Comparison of ENCODE assay signal across 20 cellular contexts in genomic region chr14:103706551-103707328, GRCh38. TPM values are rescaled to one million over a fixed set of nuclear protein-coding genes. Genes with fewer than 3 reads are reported as not detected.
DNase-seq lines count a peak whose midpoint lies in the region; ATAC-seq and TF ChIP-seq lines count a peak whose summit lies in the region.
"Had no signal": no experiment of that assay in that cellular context is flagged by ENCODE, and none has a peak within 500 bp of the region (broad histone marks: within the 10 kb centered on the region; RNA-seq: fewer than 3 reads in every experiment).

No MANE protein-coding gene starts in this region.

- H4K91ac ChIP-seq in H9 (ENCODE audit: insufficient read length, low read depth, low read length) = no peak overlapping the region

- H4K20me1 ChIP-seq in H9 (ENCODE audit: control insufficient read depth, insufficient read depth, insufficient read length) = no peaks in the 10 kb centered on the region

- H2BK120ac ChIP-seq in H9 (ENCODE audit: low read depth, low read length, poor library complexity, severe bottlenecking) = no peak overlapping the region

- no peak overlapping the region for H2AK5ac ChIP-seq in H9 (ENCODE audit: insufficient read length, low read length)

- no peaks in the 10 kb centered on the region for H3K79me1 ChIP-seq in H9 (ENCODE audit: insufficient read depth, low read depth, low read length, poor library complexity, severe bottlenecking)

- no peak overlapping the region for H2BK5ac ChIP-seq in H9 (ENCODE audit: insufficient read length, low read length)

- no peak for TF ChIP-seq CTCF in H9 (conservative IDR thresholded peaks at IDR 0.05)
- TF ChIP-seq CTCF in WTC11 (IDR thresholded peaks at IDR 0.05) = no peak
- no peak for TF ChIP-seq CTCF in prostate gland (IDR thresholded peaks at IDR 0.05)
- no peak for TF ChIP-seq CTCF in CD8-positive, alpha-beta T cell (IDR thresholded peaks at IDR 0.05)
- no peak for TF ChIP-seq CTCF in coronary artery (IDR thresholded peaks at IDR 0.05)

- no peak overlapping the region for H2AFZ ChIP-seq in H9 (ENCODE audit: low read length)

- no peak overlapping the region for H2BK12ac ChIP-seq in H9 (ENCODE audit: insufficient read length, low read depth, low read length)

- H3K56ac ChIP-seq in H9 (ENCODE audit: insufficient read length, low read depth, low read length) = no peak overlapping the region

- DNase-seq in H9 = peak; percentile 30
- DNase-seq in WTC11 (ENCODE audit: low spot score) = no peak
- DNase-seq in prostate gland (ENCODE audit: low spot score) = no peak
- no peak for DNase-seq in CD8-positive, alpha-beta T cell
- DNase-seq in coronary artery (ENCODE audit: low spot score) = no peak
- DNase-seq: Calu3; CD4-positive, alpha-beta T cell; GOT3; HFFc6; NCI-H1105; NCI-H1694; NCI-H510A treated with DMSO at 0.1 percent for 48 hours; NCI-H82; Right ventricle myocardium superior; SK-N-SH had no signal

- no peak overlapping the region for H3K14ac ChIP-seq in H9 (ENCODE audit: insufficient read depth, low read length)

- no peaks in the 10 kb centered on the region for H3K27me3 ChIP-seq in H9 (ENCODE audit: insufficient read depth, low read length)
- no peaks in the 10 kb centered on the region for H3K27me3 ChIP-seq in layer of hippocampus (ENCODE audit: control insufficient read depth, insufficient read depth, low read length)
- no peaks in the 10 kb centered on the region for H3K27me3 ChIP-seq in prostate gland (replicated peaks; ENCODE audit: insufficient read depth)
- H3K27me3 ChIP-seq in CD8-positive, alpha-beta T cell (ENCODE audit: insufficient read depth, low read length) = no peaks in the 10 kb centered on the region

- H3K23ac ChIP-seq in H9 (ENCODE audit: insufficient read length, low read depth, low read length) = no peak overlapping the region

- H3K4me1 Mint-ChIP-seq in H9 = peaks cover 9 to 14% of the 10 kb centered on the region in 2 experiments
- peaks cover 12% of the 10 kb centered on the region for H3K4me1 Mint-ChIP-seq in WTC11
- no peaks in the 10 kb centered on the region for H3K4me1 Mint-ChIP-seq in CD8-positive, alpha-beta T cell (ENCODE audit: low read depth)

- H3K27me3 Mint-ChIP-seq in H9 (ENCODE audit: low read depth) (no peaks in the 10 kb centered on the region; the same call in 1 of the 2 replicates), WTC11 (ENCODE audit: low read depth) (no peaks in the 10 kb centered on the region; the same call in 1 of the 2 replicates)
- H3K27me3 Mint-ChIP-seq in CD8-positive, alpha-beta T cell (ENCODE audit: low read depth) = no peaks in the 10 kb centered on the region
- H3K27me3 Mint-ChIP-seq: B cell; CD4-positive, alpha-beta T cell; IgD-negative memory B cell had no signal

- CTCF ChIA-PET in WTC11 (lab: Charles Lee) = interaction anchor here (0.9 to 1.0 kb wide), 2 partner anchors 12 to 64 kb away, joined by 3 read pairs; no protein-coding TSS in a partner anchor
- CTCF ChIA-PET in CD8-positive, alpha-beta T cell (lab: Charles Lee) = no interaction called here

- H4K8ac ChIP-seq in H9 (replicated peaks; ENCODE audit: insufficient read length, low read depth, low read length) = no peak overlapping the region

- no peak overlapping the region for H3K9ac ChIP-seq in H9 (ENCODE audit: extremely low read depth, insufficient read length, low read length)
- H3K9ac ChIP-seq: SK-N-SH had no signal

- H3K27ac Mint-ChIP-seq in H9 (no peak overlapping the region), WTC11 (no peak overlapping the region)
- no peak overlapping the region for H3K27ac Mint-ChIP-seq in CD8-positive, alpha-beta T cell
- H3K27ac Mint-ChIP-seq: B cell; CD4-positive, alpha-beta T cell; HFFc6; IgD-negative memory B cell had no signal

- H3K18ac ChIP-seq in H9 (ENCODE audit: insufficient read length, low read depth, low read length) = no peak overlapping the region

- ATAC-seq in WTC11 (no peak), GM21528 (IDR thresholded peaks at IDR 0.05; ENCODE audit: low FRiP score, unreplicated experiment) (no peak), GM18873 (IDR thresholded peaks at IDR 0.05; ENCODE audit: low FRiP score, unreplicated experiment) (no peak)
- no peak for ATAC-seq in CD8-positive, alpha-beta T cell

- no peak overlapping the region for H3K4ac ChIP-seq in H9 (ENCODE audit: low read depth, low read length)

- H3K4me1 ChIP-seq in H9 (ENCODE audit: insufficient read depth, low read length) = peaks cover 3% of the 10 kb centered on the region; the same call in 1 of the 2 replicates
- H3K4me1 ChIP-seq in prostate gland (replicated peaks) = peaks cover 53% of the 10 kb centered on the region
- no peaks in the 10 kb centered on the region for H3K4me1 ChIP-seq in CD8-positive, alpha-beta T cell (ENCODE audit: insufficient read depth, low read length)

- H4K5ac ChIP-seq in H9 (ENCODE audit: insufficient read length, low read depth, low read length) = no peak overlapping the region

- H3K4me3 Mint-ChIP-seq in H9 (no peak overlapping the region), WTC11 (no peak overlapping the region)
- H3K4me3 Mint-ChIP-seq in CD8-positive, alpha-beta T cell = no peak overlapping the region
- H3K4me3 Mint-ChIP-seq: B cell; CD4-positive, alpha-beta T cell; HFFc6; IgD-negative memory B cell had no signal

- H2BK15ac ChIP-seq in H9 (ENCODE audit: low read depth, low read length) = no peak overlapping the region

- WGBS in H9 (ENCODE audit: extremely low coverage, insufficient read length, low lambda C conversion rate) = no CpG with 5 or more reads among the region's 41 CpGs
- 78% methylated on average over 39 of the region's 41 CpGs for WGBS in prostate gland

- H3K4me3 ChIP-seq in prostate gland (no peak overlapping the region), coronary artery (no peak overlapping the region)
- no peak overlapping the region for H3K4me3 ChIP-seq in CD8-positive, alpha-beta T cell (ENCODE audit: low read depth, low read length)

- no peak overlapping the region for H3T11ph ChIP-seq in H9 (ENCODE audit: low read length)

- no peak overlapping the region for H2BK20ac ChIP-seq in H9 (ENCODE audit: low read depth, low read length, poor library complexity, severe bottlenecking)

- H3K9me3 ChIP-seq in H9 (ENCODE audit: control insufficient read depth, low read depth, low read length) (no peaks in the 10 kb centered on the region), prostate gland (no peaks in the 10 kb centered on the region)
- no peaks in the 10 kb centered on the region for H3K9me3 ChIP-seq in CD8-positive, alpha-beta T cell (ENCODE audit: low read length)
- H3K9me3 ChIP-seq: SK-N-SH had no signal

- H3K36me3 Mint-ChIP-seq in H9 (ENCODE audit: insufficient read depth in 1 of 3, low read depth in 3 of 3) (peaks cover 33 to 68% (median 62%) of the 10 kb centered on the region in 3 experiments; a peak in 6 of 7 replicates), WTC11 (peaks cover 40% of the 10 kb centered on the region)
- H3K36me3 Mint-ChIP-seq in CD8-positive, alpha-beta T cell = peaks cover 27% of the 10 kb centered on the region

- no peaks in the 10 kb centered on the region for H3K79me2 ChIP-seq in H9 (ENCODE audit: insufficient read depth, low read length)

- H3K27ac ChIP-seq in H9 (ENCODE audit: insufficient read length, low read depth, low read length) = no peak overlapping the region
- peak overlapping the region; percentile 42 for H3K27ac ChIP-seq in layer of hippocampus (ENCODE audit: low read depth, low read length)
- peak overlapping the region; percentile 75 to 88 for H3K27ac ChIP-seq in prostate gland
- H3K27ac ChIP-seq in CD8-positive, alpha-beta T cell (ENCODE audit: low read depth, low read length) = no peak overlapping the region
- H3K27ac ChIP-seq in coronary artery = peak overlapping the region in 1 of 2 donors; percentile 72

- intact Hi-C loops in prostate gland (cut with DNase I) = no loop called here
- intact Hi-C loops in CD8-positive, alpha-beta T cell (cut with DNase I, micrococcal nuclease) = no loop called here

- no peaks in the 10 kb centered on the region for H3K23me2 ChIP-seq in H9 (ENCODE audit: insufficient read length, low read depth, low read length, poor library complexity, severe bottlenecking)

- H3K9me3 Mint-ChIP-seq in H9 (no peaks in the 10 kb centered on the region; a peak in 2 of 5 replicates), WTC11 (no peaks in the 10 kb centered on the region)
- no peaks in the 10 kb centered on the region for H3K9me3 Mint-ChIP-seq in CD8-positive, alpha-beta T cell
- H3K9me3 Mint-ChIP-seq: CD4-positive, alpha-beta T cell; IgD-negative memory B cell had no signal

- no peak for TF ChIP-seq POLR2A in prostate gland (IDR thresholded peaks at IDR 0.05)

- no peak overlapping the region for H3K4me2 ChIP-seq in H9 (ENCODE audit: insufficient read depth, insufficient read length, low read length)
- H3K4me2 ChIP-seq: SK-N-SH had no signal

- no peaks in the 10 kb centered on the region for H3K36me3 ChIP-seq in prostate gland
- no peaks in the 10 kb centered on the region for H3K36me3 ChIP-seq in CD8-positive, alpha-beta T cell (ENCODE audit: insufficient read depth, low read length)

- POLR2A ChIA-PET in WTC11 (lab: Charles Lee) = interaction anchor here (0.9 kb wide), 1 partner anchor 9 kb away, joined by 3 read pairs; the partner anchor contains the start of genes XRCC3 and ZFYVE21
- POLR2A ChIA-PET in CD8-positive, alpha-beta T cell (lab: Charles Lee) = interaction anchor here (1.3 kb wide), 1 partner anchor 10 kb away, joined by 3 read pairs; no protein-coding TSS in a partner anchor

TF ChIP-seq in WTC11, 78 proteins besides CTCF, POLR2A, EP300 and RAD21 (continues in another document):
- no peak for TF ChIP-seq MYBL2 (CRISPR knock-in tag; IDR thresholded peaks at IDR 0.05)
- TF ChIP-seq RORB (CRISPR knock-in tag; IDR thresholded peaks at IDR 0.05) = no peak
- no peak for TF ChIP-seq ATF3 (CRISPR knock-in tag; conservative IDR thresholded peaks at IDR 0.05)
- TF ChIP-seq ZBTB21 (CRISPR knock-in tag; IDR thresholded peaks at IDR 0.05; ENCODE audit: borderline replicate concordance) = 0 out of 2 replicates have a peak, but pooled peaks have one; percentile 28
- TF ChIP-seq SP1 (CRISPR knock-in tag; conservative IDR thresholded peaks at IDR 0.05) = no peak

RNA-seq across cellular contexts. Expression of gene XRCC3, which starts 8.5 kb away (rescaled TPM):
- total RNA-seq in H9 (2021) = 42.6 and 45.3 TPM in 2 replicates
- 46.7 to 51.4 TPM (median 50.5 TPM) in 3 replicates for total RNA-seq in WTC11 (2021)
- total RNA-seq in prostate gland = 10 to 100 TPM; 24.7 to 33.2 TPM
- total RNA-seq in CD8-positive, alpha-beta T cell = 1 to 10 TPM; 5.5 to 6.6 TPM

RNA-seq across cellular contexts. Expression of gene ZFYVE21, which starts 8.9 kb away (rescaled TPM):
- 49.7 and 50.5 TPM in 2 replicates for total RNA-seq in H9 (2021)
- total RNA-seq in WTC11 (2021) = 59.7 to 69.2 TPM (median 65.1 TPM) in 3 replicates
- total RNA-seq in prostate gland = 100 to 1,000 TPM; 162 to 215 TPM
- 1 to 10 TPM; 2.5 to 3.7 TPM for total RNA-seq in CD8-positive, alpha-beta T cell

Comparison
In these comparisons a context has a peak if more than half of its experiments do, and no peak if none do; other contexts are left out.
1. H3K27ac ChIP-seq: peak in layer of hippocampus (single experiment) and prostate gland (2 of 2); none in H9 (single experiment) and CD8-positive, alpha-beta T cell (single experiment).
2. RNA of gene ZFYVE21, which starts 8.9 kb away (total RNA-seq): 162 to 215 TPM in prostate gland, 59.7 to 69.2 TPM in WTC11 and 49.7 to 50.5 TPM in H9; 2.5 to 3.7 TPM in CD8-positive, alpha-beta T cell; every median in the first group is over 10 times any median in the second.